21 cellular contexts compared by ENCODE assay signal in the genomic region with DNA sequence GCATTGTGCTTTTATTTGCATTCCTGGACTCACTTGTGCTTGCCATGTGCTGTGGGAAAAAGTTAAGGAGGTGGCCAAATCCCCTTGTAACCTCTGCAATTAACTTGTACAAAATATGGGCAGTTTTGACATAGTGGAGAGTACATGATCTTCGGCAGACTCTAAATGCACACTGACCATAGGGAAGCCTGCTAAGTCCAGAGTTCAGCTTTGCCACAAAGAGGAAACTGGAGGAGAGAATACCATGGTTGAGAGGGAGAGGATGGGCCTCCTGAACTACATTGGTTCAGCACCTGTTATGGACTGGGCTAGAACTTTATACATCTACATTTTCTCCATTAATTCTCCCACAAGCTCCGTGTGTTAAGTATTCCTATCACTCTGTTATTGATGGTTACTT.
"Had no signal": no experiment of that assay in that cellular context is flagged by ENCODE, and none has a peak within 500 bp of the region (broad histone marks: within the 10 kb centered on the region; RNA-seq: fewer than 3 reads in every experiment).

No MANE protein-coding gene starts in this region.

- H3K4me3 ChIP-seq: lung, pancreas, right lobe of liver, smooth muscle cell had no signal

- DNase-seq: activated CD4-positive, alpha-beta memory T cell treated with anti-CD3 and anti-CD28 coated beads for 36 hours; activated naive CD4-positive, alpha-beta T cell; activated naive CD8-positive, alpha-beta T cell treated with anti-CD3 and anti-CD28 coated beads, Interleukin-2, amount 10 ng/mL, durations not matched to agents 7 days and 5 days; activated T-cell treated with anti-CD3 and anti-CD28 coated beads for 4 hours; caudate nucleus; effector memory CD8-positive, alpha-beta T cell; foreskin fibroblast; left cardiac atrium; midbrain; pancreas; right lobe of liver; stimulated activated CD4-positive, alpha-beta T cell treated with anti-CD3 and anti-CD28 coated beads, Interleukin-4, amount 100 ng/mL, for 1 hour; stimulated activated naive CD8-positive, alpha-beta T cell treated with anti-CD3 and anti-CD28 coated beads, Interleukin-15, amount 100 ng/mL, for 72 hours; trophoblast cell; WERI-Rb-1 had no signal

- H3K9me3 ChIP-seq: neutrophil, pancreas, right lobe of liver had no signal

- H3K27me3 ChIP-seq: pancreas, right lobe of liver had no signal

- H3K4me1 Mint-ChIP-seq: activated T-helper 17 cell treated with anti-CD3 and anti-CD28 coated beads, Interleukin-2, amount 50 U/mL, for 72 hours; stimulated activated naive CD8-positive, alpha-beta T cell treated with anti-CD3 and anti-CD28 coated beads, Interleukin-15, amount 100 ng/mL, for 72 hours had no signal

- ATAC-seq: effector memory CD8-positive, alpha-beta T cell; left cardiac atrium had no signal

- H3K9me3 Mint-ChIP-seq: activated CD4-positive, alpha-beta memory T cell treated with anti-CD3 and anti-CD28 coated beads for 36 hours; activated naive CD8-positive, alpha-beta T cell treated with anti-CD3 and anti-CD28 coated beads, Interleukin-2, amount 10 ng/mL, durations not matched to agents 7 days and 5 days; activated T-helper 17 cell treated with anti-CD3 and anti-CD28 coated beads, Interleukin-2, amount 50 U/mL, for 72 hours; effector memory CD8-positive, alpha-beta T cell; stimulated activated naive CD8-positive, alpha-beta T cell treated with anti-CD3 and anti-CD28 coated beads, Interleukin-15, amount 100 ng/mL, for 72 hours; T-helper 1 cell treated with Interleukin-12 subunit alpha and Interleukin-12 subunit beta and Interleukin-4 antibody, amounts not matched to agents 30 μg/mL and 1 μg/mL, for 36 hours had no signal

- H3K27ac Mint-ChIP-seq: activated CD4-positive, alpha-beta memory T cell treated with anti-CD3 and anti-CD28 coated beads for 36 hours; activated naive CD8-positive, alpha-beta T cell treated with anti-CD3 and anti-CD28 coated beads, Interleukin-2, amount 10 ng/mL, durations not matched to agents 7 days and 5 days; activated T-helper 17 cell treated with anti-CD3 and anti-CD28 coated beads, Interleukin-2, amount 50 U/mL, for 72 hours; effector memory CD8-positive, alpha-beta T cell; stimulated activated naive CD8-positive, alpha-beta T cell treated with anti-CD3 and anti-CD28 coated beads, Interleukin-15, amount 100 ng/mL, for 72 hours; T-helper 1 cell treated with Interleukin-12 subunit alpha and Interleukin-12 subunit beta and Interleukin-4 antibody, amounts not matched to agents 30 μg/mL and 1 μg/mL, for 36 hours had no signal

- H3K4me3 Mint-ChIP-seq: activated CD4-positive, alpha-beta memory T cell treated with anti-CD3 and anti-CD28 coated beads for 36 hours; activated naive CD8-positive, alpha-beta T cell treated with anti-CD3 and anti-CD28 coated beads, Interleukin-2, amount 10 ng/mL, durations not matched to agents 7 days and 5 days; activated T-helper 17 cell treated with anti-CD3 and anti-CD28 coated beads, Interleukin-2, amount 50 U/mL, for 72 hours; effector memory CD8-positive, alpha-beta T cell; stimulated activated naive CD8-positive, alpha-beta T cell treated with anti-CD3 and anti-CD28 coated beads, Interleukin-15, amount 100 ng/mL, for 72 hours; T-helper 1 cell treated with Interleukin-12 subunit alpha and Interleukin-12 subunit beta and Interleukin-4 antibody, amounts not matched to agents 30 μg/mL and 1 μg/mL, for 36 hours had no signal

- H3K27ac ChIP-seq: neutrophil, pancreas, right lobe of liver, WERI-Rb-1 had no signal

- H3K27me3 Mint-ChIP-seq: brain had no signal

- H3K36me3 Mint-ChIP-seq: activated CD4-positive, alpha-beta memory T cell treated with anti-CD3 and anti-CD28 coated beads for 36 hours; activated naive CD8-positive, alpha-beta T cell treated with anti-CD3 and anti-CD28 coated beads, Interleukin-2, amount 10 ng/mL, durations not matched to agents 7 days and 5 days; brain had no signal

- H3K36me3 ChIP-seq: neutrophil, pancreas, right lobe of liver, WERI-Rb-1 had no signal

- H3K4me1 ChIP-seq: right lobe of liver had no signal
